1 cellular context compared by ENCODE assay signal in genomic region chr19:10366950-10367512, GRCh38. TPM values are rescaled to one million over a fixed set of nuclear protein-coding genes. Genes with fewer than 3 reads are reported as not detected.
"Had no signal": no experiment of that assay in that cellular context is flagged by ENCODE, and none has a peak within 500 bp of the region (broad histone marks: within the 10 kb centered on the region; RNA-seq: fewer than 3 reads in every experiment).

No MANE protein-coding gene starts in this region.

RNA-seq across cellular contexts. Expression of gene ICAM3, which starts 27.6 kb away (rescaled TPM):
- total RNA-seq: M059J had no signal
